8 cellular contexts compared by ENCODE assay signal in genomic region chr18:22560283-22560627, GRCh38.
DNase-seq lines count a peak whose midpoint lies in the region; ATAC-seq and TF ChIP-seq lines count a peak whose summit lies in the region.

No MANE protein-coding gene starts in this region.

- no peaks in the 10 kb centered on the region for H3K9me3 ChIP-seq in SJSA1 (replicated peaks)

- H3K27me3 Mint-ChIP-seq in osteocyte (ENCODE audit: unreplicated experiment), result no peaks in the 10 kb centered on the region

- peak overlapping the region; percentile 92 for H3K27ac ChIP-seq in ACC112 (ENCODE audit: low read depth, low read length)
- peak overlapping the region; percentile 96 for H3K27ac ChIP-seq in SJSA1

- TF ChIP-seq CTCF in fibroblast of villous mesenchyme (IDR thresholded peaks at IDR 0.05; ENCODE audit: insufficient read depth, low read depth, low read length) (no peak), osteocyte (IDR thresholded peaks at IDR 0.05) (no peak)

- H3K9me3 Mint-ChIP-seq in osteocyte (ENCODE audit: unreplicated experiment), result no peaks in the 10 kb centered on the region

- no peak for ATAC-seq in GM18520 (IDR thresholded peaks at IDR 0.05; ENCODE audit: unreplicated experiment)

- H3K4me3 ChIP-seq in ACC112 (ENCODE audit: low read depth, low read length) (peak overlapping the region; percentile 80), SJSA1 (peak overlapping the region; percentile 48), fibroblast of villous mesenchyme (ENCODE audit: low read depth, low read length) (peak overlapping the region; percentile 60)

- peaks cover 18% of the 10 kb centered on the region for H3K4me1 Mint-ChIP-seq in osteocyte (ENCODE audit: unreplicated experiment)

- peak overlapping the region; percentile 73 for H3K27ac Mint-ChIP-seq in osteocyte (ENCODE audit: unreplicated experiment)

- no peak for DNase-seq in SJSA1 (ENCODE audit: low read depth in 1 of 2, low spot score in 2 of 2)
- DNase-seq in fibroblast of villous mesenchyme (ENCODE audit: low read depth), result no peak
- DNase-seq in osteocyte (ENCODE audit: extremely low spot score, unreplicated experiment), result no peak
- no peak for DNase-seq in SKM-1 (lab: John Stamatoyannopoulos, UW; ENCODE audit: unreplicated experiment)
- no peak for DNase-seq in SHP77 treated with DMSO at 0.1 percent for 48 hours (lab: John Stamatoyannopoulos, UW)
- DNase-seq in NCI-H82 (lab: John Stamatoyannopoulos, UW), result no peak

- H2AFZ ChIP-seq in ACC112 (ENCODE audit: low read length, unreplicated experiment), result peak overlapping the region; percentile 8

- H3K4me3 Mint-ChIP-seq in osteocyte (ENCODE audit: unreplicated experiment), result peak overlapping the region; percentile 76

- H3K27me3 ChIP-seq in ACC112 (ENCODE audit: insufficient read depth, low read length), result no peaks in the 10 kb centered on the region
- H3K27me3 ChIP-seq in SJSA1 (replicated peaks), result no peaks in the 10 kb centered on the region

- H3K36me3 Mint-ChIP-seq in osteocyte (ENCODE audit: unreplicated experiment), result no peaks in the 10 kb centered on the region

- H3K36me3 ChIP-seq in ACC112 (ENCODE audit: insufficient read depth, low read length) (no peaks in the 10 kb centered on the region), SJSA1 (no peaks in the 10 kb centered on the region)

- peaks cover 60% of the 10 kb centered on the region for H3K4me1 ChIP-seq in ACC112 (ENCODE audit: control insufficient read depth, insufficient read depth, low read length, unreplicated experiment)
- peaks cover 56% of the 10 kb centered on the region for H3K4me1 ChIP-seq in SJSA1 (replicated peaks)

- H3K79me2 ChIP-seq in ACC112 (ENCODE audit: control insufficient read depth, insufficient read depth, low read length, unreplicated experiment), result no peaks in the 10 kb centered on the region
